8 cellular contexts compared by ENCODE assay signal in genomic region chr4:146029939-146030710, GRCh38.
A peak's percentile ranks its signal among the peaks of the same experiment; 100 is the strongest.
DNase-seq lines count a peak whose midpoint lies in the region; ATAC-seq, FAIRE-seq and TF ChIP-seq lines count a peak whose summit lies in the region.

No MANE protein-coding gene starts in this region.

- TF ChIP-seq EP300 in upper lobe of left lung (IDR thresholded peaks at IDR 0.05): no peak

- H3K4me3 ChIP-seq in upper lobe of left lung (no peak overlapping the region), left ventricle myocardium inferior (no peak overlapping the region)

- H3K27ac ChIP-seq in upper lobe of left lung (no peak overlapping the region), left ventricle myocardium inferior (replicated peaks) (no peak overlapping the region)

- DNase-seq in GM12891 (ENCODE audit: insufficient read length, low spot score) (no peak), islet precursor cell (peak; percentile 67), Kasumi-1 (lab: John Stamatoyannopoulos, UW) (no peak), upper lobe of left lung (no peak), left ventricle myocardium inferior (no peak), cortex of kidney (lab: John Stamatoyannopoulos, UW) (no peak)

- 42 to 46% methylated on average over 8 of the region's 8 CpGs for WGBS in upper lobe of left lung, 2 donors

- TF ChIP-seq CTCF in upper lobe of left lung (IDR thresholded peaks at IDR 0.05): no peak
- TF ChIP-seq CTCF in left ventricle myocardium inferior (IDR thresholded peaks at IDR 0.05; ENCODE audit: borderline replicate concordance): no peak

- intact Hi-C loops in left ventricle myocardium inferior (cut with micrococcal nuclease): no loop called here

- FAIRE-seq in GM12891 (lab: Jason Lieb, UNC): peak; percentile 89

- H3K9me3 ChIP-seq in upper lobe of left lung (no peaks in the 10 kb centered on the region), left ventricle myocardium inferior (replicated peaks) (peaks cover 5% of the 10 kb centered on the region)

- peak; percentile 63 for ATAC-seq in GM21367 (IDR thresholded peaks at IDR 0.05; ENCODE audit: unreplicated experiment)
- peak; percentile 86 for ATAC-seq in HG03378 (IDR thresholded peaks at IDR 0.05; ENCODE audit: unreplicated experiment)
- ATAC-seq in upper lobe of left lung (ENCODE audit: low FRiP score in 2 of 2): no peak

- H3K4me1 ChIP-seq in upper lobe of left lung (peaks cover 0 to 7% (median 1%) of the 10 kb centered on the region in 4 donors), left ventricle myocardium inferior (no peaks in the 10 kb centered on the region)

- TF ChIP-seq POLR2A in GM12891 (IDR thresholded peaks at IDR 0.05; ENCODE audit: low read depth, low read length) (no peak), upper lobe of left lung (IDR thresholded peaks at IDR 0.05) (no peak)

- no peaks in the 10 kb centered on the region for H3K36me3 ChIP-seq in upper lobe of left lung
- H3K36me3 ChIP-seq in left ventricle myocardium inferior: no peaks in the 10 kb centered on the region

- no peaks in the 10 kb centered on the region for H3K27me3 ChIP-seq in upper lobe of left lung
- peaks cover 16% of the 10 kb centered on the region for H3K27me3 ChIP-seq in left ventricle myocardium inferior (ENCODE audit: low read depth)

TF ChIP-seq in GM12891, 5 proteins besides CTCF, POLR2A, EP300 and RAD21:
- no peak for TF ChIP-seq PAX5 (IDR thresholded peaks at IDR 0.05; ENCODE audit: insufficient read depth, low read length, severe bottlenecking)
- no peak for TF ChIP-seq TAF1 (IDR thresholded peaks at IDR 0.05; ENCODE audit: low read depth, low read length)
- TF ChIP-seq POU2F2 (IDR thresholded peaks at IDR 0.05; ENCODE audit: low read depth, low read length): no peak
- peak; percentile 49 for TF ChIP-seq SPI1 (IDR thresholded peaks at IDR 0.05; ENCODE audit: low read depth, low read length)
- no peak for TF ChIP-seq POLR2AphosphoS5 (IDR thresholded peaks at IDR 0.05; ENCODE audit: low read depth, low read length)

Comparison
In these comparisons a context has a peak if more than half of its experiments do, and no peak if none do; other contexts are left out.
1. ATAC-seq: peak in GM21367 (single experiment) and HG03378 (single experiment); none in upper lobe of left lung (0 of 2).